Comparison of ENCODE assay signal across 29 cellular contexts in the genomic region with DNA sequence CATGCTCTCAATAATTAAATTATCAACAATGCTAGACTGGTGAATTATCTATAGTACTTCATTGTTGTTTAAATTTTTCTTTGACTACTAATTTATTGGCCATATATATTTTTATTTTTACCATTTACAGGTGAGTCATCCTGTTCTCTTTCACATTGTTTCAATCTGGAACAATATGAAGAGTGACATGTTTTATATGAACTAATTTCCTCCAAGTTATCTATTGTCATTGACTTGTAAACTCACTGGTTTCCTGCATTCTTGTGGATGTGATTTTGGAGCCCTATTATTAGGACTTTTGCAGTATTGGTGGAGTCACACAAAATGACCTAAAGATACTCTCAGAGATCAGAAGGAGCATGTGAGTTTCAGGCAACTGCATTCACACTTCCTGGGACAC.
"Had no signal": no experiment of that assay in that cellular context is flagged by ENCODE, and none has a peak within 500 bp of the region (broad histone marks: within the 10 kb centered on the region; RNA-seq: fewer than 3 reads in every experiment).

No MANE protein-coding gene starts in this region.

- H3K27ac Mint-ChIP-seq: activated CD4-positive, alpha-beta memory T cell treated with anti-CD3 and anti-CD28 coated beads for 36 hours; activated CD4-positive, alpha-beta T cell treated with anti-CD3 and anti-CD28 coated beads for 36 hours; activated CD4-positive, alpha-beta T cell treated with anti-CD3 and anti-CD28 coated beads, Interleukin-2, amount 10 ng/mL, durations not matched to agents 24 days and 14 days; activated CD8-positive, alpha-beta memory T cell treated with anti-CD3 and anti-CD28 coated beads, Interleukin-2, amount 10 ng/mL, durations not matched to agents 7 days and 5 days; activated CD8-positive, alpha-beta T cell treated with anti-CD3 and anti-CD28 coated beads, Interleukin-2, amount 10 ng/mL, durations not matched to agents 7 days and 5 days; activated naive CD4-positive, alpha-beta T cell treated with anti-CD3 and anti-CD28 coated beads for 36 hours; activated naive CD4-positive, alpha-beta T cell treated with anti-CD3 and anti-CD28 coated beads, Interleukin-2, amount 50 U/mL, for 24 hours; activated naive CD8-positive, alpha-beta T cell treated with anti-CD3 and anti-CD28 coated beads for 36 hours; activated naive CD8-positive, alpha-beta T cell treated with anti-CD3 and anti-CD28 coated beads, Interleukin-2, amount 50 U/mL, for 24 hours; activated T-helper 1 cell treated with anti-CD3 and anti-CD28 coated beads, Interleukin-12 subunit alpha, Interleukin-12 subunit beta, Interleukin-2, Interleukin-4 antibody, amounts not matched to agents 30 ng/mL and 10 ng/mL and 1 ng/mL, durations not matched to agents 14 hours and 24 hours and 36 hours; activated T-helper 2 cell treated with anti-CD3 and anti-CD28 coated beads, Interferon-gamma antibody, Interleukin-2, Interleukin-4, amounts not matched to agents 10 μg/mL and 5 μg/mL and 100 μg/mL, durations not matched to agents 14 hours and 24 hours and 36 hours had no signal

- H3K4me3 Mint-ChIP-seq: activated CD4-positive, alpha-beta memory T cell treated with anti-CD3 and anti-CD28 coated beads for 36 hours; activated CD4-positive, alpha-beta T cell treated with anti-CD3 and anti-CD28 coated beads for 36 hours; activated CD4-positive, alpha-beta T cell treated with anti-CD3 and anti-CD28 coated beads, Interleukin-2, amount 10 ng/mL, durations not matched to agents 24 days and 14 days; activated CD8-positive, alpha-beta memory T cell treated with anti-CD3 and anti-CD28 coated beads, Interleukin-2, amount 10 ng/mL, durations not matched to agents 7 days and 5 days; activated CD8-positive, alpha-beta T cell treated with anti-CD3 and anti-CD28 coated beads, Interleukin-2, amount 10 ng/mL, durations not matched to agents 7 days and 5 days; activated naive CD4-positive, alpha-beta T cell treated with anti-CD3 and anti-CD28 coated beads for 36 hours; activated naive CD4-positive, alpha-beta T cell treated with anti-CD3 and anti-CD28 coated beads, Interleukin-2, amount 50 U/mL, for 24 hours; activated naive CD8-positive, alpha-beta T cell treated with anti-CD3 and anti-CD28 coated beads for 36 hours; activated naive CD8-positive, alpha-beta T cell treated with anti-CD3 and anti-CD28 coated beads, Interleukin-2, amount 50 U/mL, for 24 hours; activated T-helper 1 cell treated with anti-CD3 and anti-CD28 coated beads, Interleukin-12 subunit alpha, Interleukin-12 subunit beta, Interleukin-2, Interleukin-4 antibody, amounts not matched to agents 30 ng/mL and 10 ng/mL and 1 ng/mL, durations not matched to agents 14 hours and 24 hours and 36 hours had no signal

- H3K4me1 ChIP-seq: adrenal gland had no signal

- H3K9me3 ChIP-seq: adrenal gland, body of pancreas, heart left ventricle had no signal

- H3K27ac ChIP-seq: adrenal gland, body of pancreas, heart left ventricle had no signal

- H3K27me3 ChIP-seq: adrenal gland, body of pancreas, heart left ventricle had no signal

- H3K9me3 Mint-ChIP-seq: activated CD4-positive, alpha-beta T cell treated with anti-CD3 and anti-CD28 coated beads, Interleukin-2, amount 10 ng/mL, durations not matched to agents 24 days and 14 days; activated naive CD4-positive, alpha-beta T cell treated with anti-CD3 and anti-CD28 coated beads for 36 hours; activated naive CD4-positive, alpha-beta T cell treated with anti-CD3 and anti-CD28 coated beads, Interleukin-2, amount 50 U/mL, for 24 hours; activated T-helper 1 cell treated with anti-CD3 and anti-CD28 coated beads, Interleukin-12 subunit alpha, Interleukin-12 subunit beta, Interleukin-2, Interleukin-4 antibody, amounts not matched to agents 30 ng/mL and 10 ng/mL and 1 ng/mL, durations not matched to agents 14 hours and 24 hours and 36 hours; activated T-helper 2 cell treated with anti-CD3 and anti-CD28 coated beads, Interferon-gamma antibody, Interleukin-2, Interleukin-4, amounts not matched to agents 10 μg/mL and 5 μg/mL and 100 μg/mL, durations not matched to agents 14 hours and 24 hours and 36 hours had no signal

- ATAC-seq: activated CD4-positive, alpha-beta T cell treated with anti-CD3 and anti-CD28 coated beads for 36 hours; activated CD8-positive, alpha-beta memory T cell treated with anti-CD3 and anti-CD28 coated beads, Interleukin-2, amount 10 ng/mL, durations not matched to agents 7 days and 5 days; activated CD8-positive, alpha-beta T cell treated with anti-CD3 and anti-CD28 coated beads, Interleukin-2, amount 10 ng/mL, durations not matched to agents 7 days and 5 days; activated naive CD8-positive, alpha-beta T cell treated with anti-CD3 and anti-CD28 coated beads, Interleukin-2, amount 50 U/mL, for 24 hours; body of pancreas; esophagus mucosa; heart left ventricle had no signal

- DNase-seq: activated CD4-positive, alpha-beta memory T cell treated with anti-CD3 and anti-CD28 coated beads for 36 hours; activated CD4-positive, alpha-beta T cell treated with anti-CD3 and anti-CD28 coated beads for 36 hours; activated CD4-positive, alpha-beta T cell treated with anti-CD3 and anti-CD28 coated beads, Interleukin-2, amount 10 ng/mL, durations not matched to agents 24 days and 14 days; activated CD4-positive, CD25-positive, alpha-beta regulatory T cell; activated CD4-positive, CD25-positive, alpha-beta regulatory T cell treated with anti-CD3 and anti-CD28 coated beads, Interleukin-2, amount 50 U/mL, for 72 hours; activated CD8-positive, alpha-beta memory T cell treated with anti-CD3 and anti-CD28 coated beads, Interleukin-2, amount 10 ng/mL, durations not matched to agents 7 days and 5 days; activated CD8-positive, alpha-beta memory T cell treated with anti-CD3 and anti-CD28 coated beads, Interleukin-2, amount 50 U/mL, for 4 hours; activated CD8-positive, alpha-beta T cell treated with anti-CD3 and anti-CD28 coated beads, Interleukin-2, amount 10 ng/mL, durations not matched to agents 7 days and 5 days; activated effector memory CD4-positive, alpha-beta T cell treated with anti-CD3 and anti-CD28 coated beads, Interleukin-2, amount 50 U/mL, for 16 hours; activated naive CD4-positive, alpha-beta T cell treated with anti-CD3 and anti-CD28 coated beads for 36 hours; activated naive CD8-positive, alpha-beta T cell treated with anti-CD3 and anti-CD28 coated beads for 36 hours; activated naive CD8-positive, alpha-beta T cell treated with anti-CD3 and anti-CD28 coated beads, Interleukin-2, amount 50 U/mL, for 24 hours; activated T-cell treated with anti-CD3 and anti-CD28 coated beads, Interleukin-2, amount 50 U/mL, for 1 hour; activated T-cell treated with anti-CD3 and anti-CD28 coated beads, Interleukin-2, amount 50 U/mL, for 48 hours; adrenal gland; amygdala; aorta; body of pancreas; caudate nucleus; cortex of kidney; effector CD8-positive, alpha-beta T cell; foreskin fibroblast; heart left ventricle; T-helper 2 cell had no signal

- H3K4me1 Mint-ChIP-seq: activated CD4-positive, alpha-beta T cell treated with anti-CD3 and anti-CD28 coated beads for 36 hours; activated CD4-positive, alpha-beta T cell treated with anti-CD3 and anti-CD28 coated beads, Interleukin-2, amount 10 ng/mL, durations not matched to agents 24 days and 14 days; activated CD8-positive, alpha-beta memory T cell treated with anti-CD3 and anti-CD28 coated beads, Interleukin-2, amount 10 ng/mL, durations not matched to agents 7 days and 5 days; activated naive CD4-positive, alpha-beta T cell treated with anti-CD3 and anti-CD28 coated beads, Interleukin-2, amount 50 U/mL, for 24 hours; activated naive CD8-positive, alpha-beta T cell treated with anti-CD3 and anti-CD28 coated beads for 36 hours; activated naive CD8-positive, alpha-beta T cell treated with anti-CD3 and anti-CD28 coated beads, Interleukin-2, amount 50 U/mL, for 24 hours had no signal

- H3K36me3 Mint-ChIP-seq: activated CD4-positive, alpha-beta memory T cell treated with anti-CD3 and anti-CD28 coated beads for 36 hours; activated CD8-positive, alpha-beta memory T cell treated with anti-CD3 and anti-CD28 coated beads, Interleukin-2, amount 10 ng/mL, durations not matched to agents 7 days and 5 days had no signal

- H3K4me3 ChIP-seq: adrenal gland, body of pancreas, heart left ventricle had no signal

- FAIRE-seq: colon had no signal

- H3K36me3 ChIP-seq: adrenal gland, heart left ventricle had no signal

- H3K27me3 Mint-ChIP-seq: activated CD4-positive, alpha-beta T cell treated with anti-CD3 and anti-CD28 coated beads for 36 hours; activated CD8-positive, alpha-beta memory T cell treated with anti-CD3 and anti-CD28 coated beads, Interleukin-2, amount 10 ng/mL, durations not matched to agents 7 days and 5 days; activated naive CD8-positive, alpha-beta T cell treated with anti-CD3 and anti-CD28 coated beads for 36 hours; activated naive CD8-positive, alpha-beta T cell treated with anti-CD3 and anti-CD28 coated beads, Interleukin-2, amount 50 U/mL, for 24 hours had no signal
